Comparison of ENCODE assay signal across 8 cellular contexts in genomic region chr22:36344106-36344827, GRCh38. TPM values are rescaled to one million over a fixed set of nuclear protein-coding genes. Genes with fewer than 3 reads are reported as not detected.
DNase-seq lines count a peak whose midpoint lies in the region; ATAC-seq and TF ChIP-seq lines count a peak whose summit lies in the region.

No MANE protein-coding gene starts in this region.

- H3K4me3 Mint-ChIP-seq in activated CD8-positive, alpha-beta T cell treated with anti-CD3 and anti-CD28 coated beads for 36 hours, result peak overlapping the region; percentile 29

- intact Hi-C loops in activated CD8-positive, alpha-beta T cell treated with anti-CD3 and anti-CD28 coated beads for 36 hours (cut with micrococcal nuclease), result no loop called here
- intact Hi-C loops in esophagus muscularis mucosa (cut with DNase I), result no loop called here

- CTCF ChIA-PET in activated CD8-positive, alpha-beta T cell treated with anti-CD3 and anti-CD28 coated beads for 36 hours (lab: Charles Lee), result interaction anchor here (1.0 to 2.8 kb wide), 12 partner anchors 8 to 142 kb away, joined by 3 to 16 read pairs (median 4); no protein-coding TSS in a partner anchor

- no peak for TF ChIP-seq EP300 in esophagus muscularis mucosa (IDR thresholded peaks at IDR 0.05)

- peak; percentile 76 for ATAC-seq in activated CD8-positive, alpha-beta T cell treated with anti-CD3 and anti-CD28 coated beads for 36 hours
- ATAC-seq in GM21390 (IDR thresholded peaks at IDR 0.05; ENCODE audit: unreplicated experiment) (no peak), GM21367 (IDR thresholded peaks at IDR 0.05; ENCODE audit: unreplicated experiment) (no peak), HG02938 (IDR thresholded peaks at IDR 0.05; ENCODE audit: unreplicated experiment) (no peak), GM19467 (IDR thresholded peaks at IDR 0.05; ENCODE audit: unreplicated experiment) (no peak)

- H3K4me1 ChIP-seq in esophagus muscularis mucosa, result peaks cover 96 to 100% (median 98%) of the 10 kb centered on the region in 4 donors
- H3K4me1 ChIP-seq in skeletal muscle satellite cell (ENCODE audit: control insufficient read depth, insufficient read depth, low read length), result peaks cover 38% of the 10 kb centered on the region

- H3K36me3 ChIP-seq in esophagus muscularis mucosa (peaks cover 17 to 89% (median 69%) of the 10 kb centered on the region in 4 donors), skeletal muscle satellite cell (ENCODE audit: insufficient read depth, low read length) (peaks cover 83% of the 10 kb centered on the region)

- DNase-seq in CD1c-positive myeloid dendritic cell (ENCODE audit: extremely low spot score), result peak; percentile 49
- DNase-seq in activated CD8-positive, alpha-beta T cell treated with anti-CD3 and anti-CD28 coated beads for 36 hours, result peak; percentile 93
- no peak for DNase-seq in esophagus muscularis mucosa (ENCODE audit: extremely low spot score)

- H3K4me2 ChIP-seq in skeletal muscle satellite cell (ENCODE audit: low read length), result peak overlapping the region; percentile 0

- H3K27me3 ChIP-seq in esophagus muscularis mucosa, result no peaks in the 10 kb centered on the region
- no peaks in the 10 kb centered on the region for H3K27me3 ChIP-seq in skeletal muscle satellite cell (ENCODE audit: control insufficient read depth, insufficient read depth, low read length)

- H3K27me3 Mint-ChIP-seq in activated CD8-positive, alpha-beta T cell treated with anti-CD3 and anti-CD28 coated beads for 36 hours, result no peaks in the 10 kb centered on the region

- peak overlapping the region; percentile 91 for H3K27ac Mint-ChIP-seq in activated CD8-positive, alpha-beta T cell treated with anti-CD3 and anti-CD28 coated beads for 36 hours

- POLR2A ChIA-PET in activated CD8-positive, alpha-beta T cell treated with anti-CD3 and anti-CD28 coated beads for 36 hours (lab: Charles Lee), result interaction anchor here (0.7 to 44.1 kb wide), 7 partner anchors 11 to 125 kb away, joined by 3 to 1125 read pairs (median 3); partner anchors contain the start of gene MYH9

- H3K36me3 Mint-ChIP-seq in activated CD8-positive, alpha-beta T cell treated with anti-CD3 and anti-CD28 coated beads for 36 hours (ENCODE audit: low read depth), result peaks cover 84% of the 10 kb centered on the region

- H3K9me3 ChIP-seq in esophagus muscularis mucosa, result no peaks in the 10 kb centered on the region
- no peaks in the 10 kb centered on the region for H3K9me3 ChIP-seq in skeletal muscle satellite cell (replicated peaks; ENCODE audit: low read length)

- H3K9me3 Mint-ChIP-seq in activated CD8-positive, alpha-beta T cell treated with anti-CD3 and anti-CD28 coated beads for 36 hours, result no peaks in the 10 kb centered on the region

- H3K4me3 ChIP-seq in esophagus muscularis mucosa (no peak overlapping the region), skeletal muscle satellite cell (ENCODE audit: low read length) (no peak overlapping the region)

- 75% methylated on average over 23 of the region's 23 CpGs for WGBS in esophagus muscularis mucosa

- no peak for TF ChIP-seq POLR2A in esophagus muscularis mucosa (IDR thresholded peaks at IDR 0.05; ENCODE audit: low read depth)

- peak overlapping the region; percentile 95 to 100 (median 98) for H3K27ac ChIP-seq in esophagus muscularis mucosa (replicated peaks in 1 of 4)

- H3K9ac ChIP-seq in skeletal muscle satellite cell (ENCODE audit: low read depth, low read length), result no peak overlapping the region

- no peak for TF ChIP-seq CTCF in activated CD8-positive, alpha-beta T cell treated with anti-CD3 and anti-CD28 coated beads for 36 hours (IDR thresholded peaks at IDR 0.05)
- no peak for TF ChIP-seq CTCF in esophagus muscularis mucosa (IDR thresholded peaks at IDR 0.05)

- H3K4me1 Mint-ChIP-seq in activated CD8-positive, alpha-beta T cell treated with anti-CD3 and anti-CD28 coated beads for 36 hours (ENCODE audit: low read depth), result peaks cover 87% of the 10 kb centered on the region

RNA-seq across cellular contexts. Expression of gene MYH9, which starts 43.5 kb away (rescaled TPM):
- 100 to 1,000 TPM; 624 to 679 TPM for total RNA-seq in activated CD8-positive, alpha-beta T cell treated with anti-CD3 and anti-CD28 coated beads for 36 hours
- total RNA-seq in esophagus muscularis mucosa, result 100 to 1,000 TPM; 241 to 387 (median 358) TPM
- total RNA-seq in skeletal muscle satellite cell (2012; rRNA removed), result 248 and 329 TPM in 2 replicates
